In genomic region chr6:38509713-38510112, GRCh38 we compare ENCODE assay signal across 13 cellular contexts.
DNase-seq lines count a peak whose midpoint lies in the region; TF ChIP-seq lines count a peak whose summit lies in the region.
"Had no signal": no experiment of that assay in that cellular context is flagged by ENCODE, and none has a peak within 500 bp of the region (broad histone marks: within the 10 kb centered on the region; RNA-seq: fewer than 3 reads in every experiment).

No MANE protein-coding gene starts in this region.

- peak; percentile 72 for DNase-seq in EH (ENCODE audit: low read depth)
- peak; percentile 6 to 91 for DNase-seq in PC-9
- peak; percentile 30 for DNase-seq in fibroblast of gingiva (ENCODE audit: low read depth)
- peak; percentile 85 for DNase-seq in non-pigmented ciliary epithelial cell (ENCODE audit: low read depth)
- DNase-seq in hypothalamus (lab: John Stamatoyannopoulos, UW): no peak
- DNase-seq in neuronal stem cell (ENCODE audit: low spot score): no peak
- no peak for DNase-seq in Peyer's patch
- DNase-seq in posterior vena cava (ENCODE audit: low spot score): no peak
- DNase-seq: adrenal gland; CD4-positive, alpha-beta memory T cell; islet precursor cell; NCI-H1694; T-helper 9 cell had no signal

- CTCF ChIA-PET in PC-9 (lab: Charles Lee): no interaction called here

- H3K23ac ChIP-seq in neuronal stem cell (ENCODE audit: low read depth, low read length, poor library complexity): no peak overlapping the region

- no peak overlapping the region for H3K4me3 ChIP-seq in PC-9
- H3K4me3 ChIP-seq in neuronal stem cell (ENCODE audit: low read length in 2 of 2): no peak overlapping the region
- no peak overlapping the region for H3K4me3 ChIP-seq in Peyer's patch
- H3K4me3 ChIP-seq: adrenal gland had no signal

- H3K14ac ChIP-seq in neuronal stem cell (ENCODE audit: low read length): no peak overlapping the region

- no peak overlapping the region for H3K4ac ChIP-seq in neuronal stem cell (ENCODE audit: low read length)

- POLR2A ChIA-PET in PC-9 (lab: Charles Lee; ENCODE audit: unreplicated experiment): interaction anchor here (0.5 kb wide), 1 partner anchor 272 kb away, joined by 6 read pairs; no protein-coding TSS in a partner anchor

- H3K9me3 ChIP-seq in PC-9 (ENCODE audit: insufficient read depth, low read depth) (no peaks in the 10 kb centered on the region), neuronal stem cell (replicated peaks in 1 of 2; ENCODE audit: control insufficient read depth in 2 of 2, insufficient read depth in 1 of 2, low read depth in 1 of 2, low read length in 2 of 2) (no peaks in the 10 kb centered on the region), Peyer's patch (no peaks in the 10 kb centered on the region)
- H3K9me3 ChIP-seq: adrenal gland had no signal

- H3K4me1 ChIP-seq in PC-9 (replicated peaks; ENCODE audit: insufficient read depth) (peaks cover 28% of the 10 kb centered on the region), neuronal stem cell (ENCODE audit: control insufficient read depth in 2 of 2, insufficient read depth in 1 of 2, low read depth in 1 of 2, low read length in 2 of 2) (peaks cover 3 to 8% of the 10 kb centered on the region in 2 donors), Peyer's patch (no peaks in the 10 kb centered on the region)

- H3F3A ChIP-seq in PC-9 (ENCODE audit: insufficient read depth, low read depth): peaks cover 25% of the 10 kb centered on the region; the same call in 1 of the 2 replicates

- no peaks in the 10 kb centered on the region for H3K79me2 ChIP-seq in PC-9 (ENCODE audit: low read depth)

- H4K8ac ChIP-seq in neuronal stem cell (ENCODE audit: low read depth, low read length): no peak overlapping the region

- H3K27me3 ChIP-seq in PC-9 (ENCODE audit: insufficient read depth, low read depth): no peaks in the 10 kb centered on the region
- no peaks in the 10 kb centered on the region for H3K27me3 ChIP-seq in neuronal stem cell (ENCODE audit: control insufficient read depth in 3 of 3, insufficient read depth in 3 of 3, low read depth in 1 of 3, low read length in 3 of 3)
- no peaks in the 10 kb centered on the region for H3K27me3 ChIP-seq in Peyer's patch
- H3K27me3 ChIP-seq: adrenal gland had no signal

- H3K79me1 ChIP-seq in neuronal stem cell (ENCODE audit: low read depth, low read length): no peaks in the 10 kb centered on the region

- TF ChIP-seq POLR2A in Peyer's patch (IDR thresholded peaks at IDR 0.05): no peak

- no peak overlapping the region for H4K91ac ChIP-seq in neuronal stem cell (ENCODE audit: low read depth, low read length, poor library complexity)

- peak overlapping the region; percentile 58 for H3K4me2 ChIP-seq in PC-9
- H3K4me2 ChIP-seq in neuronal stem cell (ENCODE audit: insufficient read depth, low read length, poor library complexity, severe bottlenecking): no peak overlapping the region

- WGBS in neuronal stem cell (ENCODE audit: extremely low coverage in 2 of 2, insufficient read length in 2 of 2, insufficient replicate concordance in 1 of 2), 2 donors: no CpG with 5 or more reads among the region's 1 CpG

- H2BK5ac ChIP-seq in neuronal stem cell (ENCODE audit: low read length): no peak overlapping the region

- no peak overlapping the region for H3K18ac ChIP-seq in neuronal stem cell (ENCODE audit: low read length)

- BruUV-seq in PC-9 (replicated peaks; lab: Mats Ljungman, UMichigan): no TSS peak

- H3K27ac ChIP-seq in PC-9 (peak overlapping the region; percentile 66), neuronal stem cell (replicated peaks; ENCODE audit: low read length) (no peak overlapping the region), Peyer's patch (no peak overlapping the region)
- H3K27ac ChIP-seq: adrenal gland had no signal

- no peaks in the 10 kb centered on the region for H3K36me3 ChIP-seq in PC-9 (ENCODE audit: low read depth)
- no peaks in the 10 kb centered on the region for H3K36me3 ChIP-seq in neuronal stem cell (replicated peaks in 1 of 2; ENCODE audit: control insufficient read depth in 2 of 2, insufficient read depth in 2 of 2, low read length in 2 of 2)
- no peaks in the 10 kb centered on the region for H3K36me3 ChIP-seq in Peyer's patch
- H3K36me3 ChIP-seq: adrenal gland had no signal

- no peaks in the 10 kb centered on the region for H3K9me2 ChIP-seq in PC-9 (ENCODE audit: insufficient read depth)

- H2BK120ac ChIP-seq in neuronal stem cell (ENCODE audit: low read depth, low read length): no peak overlapping the region

- H2AFZ ChIP-seq in PC-9: no peak overlapping the region
- no peak overlapping the region for H2AFZ ChIP-seq in neuronal stem cell (ENCODE audit: low read length)

- H4K20me1 ChIP-seq in PC-9 (ENCODE audit: insufficient read depth): no peaks in the 10 kb centered on the region

- no peak overlapping the region for H2BK15ac ChIP-seq in neuronal stem cell (ENCODE audit: low read length)

- intact Hi-C loops in PC-9 (cut with micrococcal nuclease; ENCODE audit: unreplicated experiment) (no loop called here), posterior vena cava (cut with DNase I) (no loop called here)

- no peak overlapping the region for H3K9ac ChIP-seq in neuronal stem cell (ENCODE audit: low read depth, low read length, poor library complexity)

- no peak for TF ChIP-seq CTCF in PC-9 (conservative IDR thresholded peaks at IDR 0.05)
- TF ChIP-seq CTCF in Peyer's patch (IDR thresholded peaks at IDR 0.05): no peak

- H2AK5ac ChIP-seq in neuronal stem cell (ENCODE audit: low read depth, low read length): no peak overlapping the region

- H2BK12ac ChIP-seq in neuronal stem cell (ENCODE audit: low read length): no peak overlapping the region

Comparison
In these comparisons a context has a peak if more than half of its experiments do, and no peak if none do; other contexts are left out.
1. DNase-seq: peak in EH (single experiment), PC-9 (2 of 2), fibroblast of gingiva (single experiment) and non-pigmented ciliary epithelial cell (single experiment); none in hypothalamus (0 of 51), neuronal stem cell (single experiment), Peyer's patch (0 of 3) and posterior vena cava (single experiment).